ENCODE assay signal across 22 cellular contexts in the genomic region with DNA sequence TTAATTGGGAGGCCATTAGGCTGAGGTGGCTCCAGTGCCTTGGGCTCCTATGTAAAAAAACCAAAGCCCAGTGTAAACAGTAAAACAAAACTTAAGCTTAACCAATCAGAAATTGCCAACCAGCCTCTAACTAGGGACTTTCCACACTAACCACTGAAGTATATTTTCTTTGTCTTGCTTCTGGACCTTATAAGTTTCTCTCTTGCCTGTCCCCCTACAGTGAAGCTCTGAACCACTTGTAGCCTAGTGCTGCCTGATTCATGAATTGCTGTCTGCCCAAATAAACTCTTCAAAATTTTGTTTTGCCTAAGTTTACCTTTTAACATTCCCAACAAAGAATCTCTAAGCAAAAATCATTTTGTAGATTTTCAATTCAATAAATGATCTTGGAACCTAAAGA. TPM values are rescaled to one million over a fixed set of nuclear protein-coding genes. Genes with fewer than 3 reads are reported as not detected.
DNase-seq lines count a peak whose midpoint lies in the region; ATAC-seq, FAIRE-seq and TF ChIP-seq lines count a peak whose summit lies in the region.
"Had no signal": no experiment of that assay in that cellular context is flagged by ENCODE, and none has a peak within 500 bp of the region (broad histone marks: within the 10 kb centered on the region; RNA-seq: fewer than 3 reads in every experiment).

No MANE protein-coding gene starts in this region.

- H3K4me3 ChIP-seq in KMS-11 (IDR thresholded peaks at IDR 0.05; ENCODE audit: insufficient read depth, low read depth, low read length) (no peak overlapping the region), fibroblast of villous mesenchyme (ENCODE audit: low read depth, low read length) (no peak overlapping the region)
- H3K4me3 ChIP-seq: GM23338, MG63, SK-N-MC had no signal

- no peaks in the 10 kb centered on the region for H3K27me3 ChIP-seq in KMS-11 (ENCODE audit: insufficient read depth, low read depth)
- H3K27me3 ChIP-seq: MG63 had no signal

- H3K36me3 ChIP-seq in KMS-11 (ENCODE audit: insufficient read depth) = no peaks in the 10 kb centered on the region
- H3K36me3 ChIP-seq: MG63 had no signal

- ATAC-seq in GM21529 (IDR thresholded peaks at IDR 0.05; ENCODE audit: unreplicated experiment) = peak; percentile 45
- ATAC-seq in GM18861 (IDR thresholded peaks at IDR 0.05; ENCODE audit: unreplicated experiment) = no peak
- ATAC-seq: GM23338, HCT116 had no signal

- no peaks in the 10 kb centered on the region for H3K79me2 ChIP-seq in KMS-11 (ENCODE audit: insufficient read depth, low read depth)

- H4K20me1 ChIP-seq in KMS-11 (ENCODE audit: insufficient read depth) = no peaks in the 10 kb centered on the region

- H3K4me1 ChIP-seq in KMS-11 (ENCODE audit: low read depth, poor library complexity, severe bottlenecking) = peaks cover 41% of the 10 kb centered on the region

- H2AFZ ChIP-seq in KMS-11 (ENCODE audit: low read depth) = peak overlapping the region; percentile 48
- H2AFZ ChIP-seq: GM23338 had no signal

- TF ChIP-seq CTCF in KMS-11 (conservative IDR thresholded peaks at IDR 0.05; ENCODE audit: low read depth, low read length) = no peak
- TF ChIP-seq CTCF in fibroblast of villous mesenchyme (IDR thresholded peaks at IDR 0.05; ENCODE audit: insufficient read depth, low read depth, low read length) = no peak

- DNase-seq in EH (ENCODE audit: low read depth) (peak; percentile 16), fibroblast of villous mesenchyme (ENCODE audit: low read depth) (peak; percentile 2), HTR-8/SVneo (ENCODE audit: insufficient read length, low spot score) (no peak), NCI-H1930 (lab: John Stamatoyannopoulos, UW) (no peak), COR-L47 (lab: John Stamatoyannopoulos, UW) (no peak)
- DNase-seq: DMS 273 treated with DMSO at 0.1 percent for 48 hours, DND-41, Karpas-422, MG63, NCI-H1105, NCI-H2081 treated with DMSO at 0.1 percent for 48 hours, Right ventricle myocardium superior had no signal

- peak overlapping the region; percentile 90 for H3K4me2 ChIP-seq in KMS-11
- H3K4me2 ChIP-seq: GM23338 had no signal

- H3K9ac ChIP-seq in KMS-11 = peak overlapping the region; percentile 87

- no peak for FAIRE-seq in HTR-8/SVneo (lab: Jason Lieb, UNC)
- FAIRE-seq: GM12892, RCC 7860 had no signal

- peak overlapping the region; percentile 100 for H3K27ac ChIP-seq in KMS-11
- H3K27ac ChIP-seq: SK-N-MC had no signal

RNA-seq across cellular contexts. Expression of a gene that starts 28.2 kb away (rescaled TPM):
- total RNA-seq in fibroblast of villous mesenchyme = 17.7 and 19.4 TPM in 2 replicates
- total RNA-seq: B cell, OCI-LY7 had no signal

Comparison
In these comparisons a context has a peak if more than half of its experiments do, and no peak if none do; other contexts are left out.
1. DNase-seq: peak in EH (single experiment) and fibroblast of villous mesenchyme (single experiment); none in HTR-8/SVneo (single experiment), NCI-H1930 (0 of 2) and COR-L47 (single experiment).